ENCODE assay signal across 22 cellular contexts in genomic region chr1:214688891-214689290, GRCh38.
"Had no signal": no experiment of that assay in that cellular context is flagged by ENCODE, and none has a peak within 500 bp of the region (broad histone marks: within the 10 kb centered on the region; RNA-seq: fewer than 3 reads in every experiment).

No MANE protein-coding gene starts in this region.

- H3K27ac Mint-ChIP-seq: effector memory CD8-positive, alpha-beta T cell; memory B cell; natural killer cell; stimulated activated naive B cell treated with anti-CD40 and anti-IgM and Interleukin-4, amounts not matched to agents 10 μg/mL and 1 μg/mL and 100 μg/mL, for 72 hours; stimulated activated naive CD8-positive, alpha-beta T cell treated with anti-CD3 and anti-CD28 coated beads, Interleukin-15, Interleukin-2, amounts not matched to agents 100 ng/mL and 50 ng/mL, for 24 hours had no signal

- H3K27me3 ChIP-seq: esophagus squamous epithelium, ovary, sigmoid colon, spleen had no signal

- H3K9me3 Mint-ChIP-seq: memory B cell; stimulated activated naive B cell treated with anti-CD40 and anti-IgM and Interleukin-4, amounts not matched to agents 10 μg/mL and 1 μg/mL and 100 μg/mL, for 72 hours; stimulated activated naive CD8-positive, alpha-beta T cell treated with anti-CD3 and anti-CD28 coated beads, Interleukin-15, Interleukin-2, amounts not matched to agents 100 ng/mL and 50 ng/mL, for 24 hours had no signal

- H3K27me3 Mint-ChIP-seq: memory B cell; stimulated activated naive B cell treated with anti-CD40 and anti-IgM and Interleukin-4, amounts not matched to agents 10 μg/mL and 1 μg/mL and 100 μg/mL, for 72 hours; stimulated activated naive CD8-positive, alpha-beta T cell treated with anti-CD3 and anti-CD28 coated beads, Interleukin-15, Interleukin-2, amounts not matched to agents 100 ng/mL and 50 ng/mL, for 24 hours had no signal

- H3K27ac ChIP-seq: coronary artery, esophagus squamous epithelium, ovary, psoas muscle, sigmoid colon, skin epidermis, spleen had no signal

- ATAC-seq: effector memory CD8-positive, alpha-beta T cell; left lobe of liver; natural killer cell; psoas muscle; right cardiac atrium; stimulated activated naive B cell treated with anti-CD40 and anti-IgM and Interleukin-4, amounts not matched to agents 10 μg/mL and 1 μg/mL and 100 μg/mL, for 72 hours had no signal

- H3K36me3 Mint-ChIP-seq: memory B cell; natural killer cell; stimulated activated naive B cell treated with anti-CD40 and anti-IgM and Interleukin-4, amounts not matched to agents 10 μg/mL and 1 μg/mL and 100 μg/mL, for 72 hours had no signal

- H3K4me3 ChIP-seq: coronary artery, esophagus squamous epithelium, lung, ovary, psoas muscle, sigmoid colon, skin epidermis, spleen had no signal

- H3K4me1 Mint-ChIP-seq: memory B cell; natural killer cell; stimulated activated naive B cell treated with anti-CD40 and anti-IgM and Interleukin-4, amounts not matched to agents 10 μg/mL and 1 μg/mL and 100 μg/mL, for 72 hours had no signal

- H3K9me3 ChIP-seq: esophagus squamous epithelium, ovary, psoas muscle, sigmoid colon, spleen had no signal

- DNase-seq: dermis blood vessel endothelial cell; effector memory CD8-positive, alpha-beta T cell; erythroblast; esophagus squamous epithelium; head of caudate nucleus; natural killer cell; occipital lobe; ovary; posterior cingulate gyrus; psoas muscle; right cardiac atrium; sigmoid colon; spleen; stimulated activated CD4-positive, alpha-beta T cell treated with anti-CD3 and anti-CD28 coated beads, Interleukin-4, amount 100 ng/mL, for 4 hours; stimulated activated naive B cell treated with anti-CD40 and anti-IgM and Interleukin-4, amounts not matched to agents 10 μg/mL and 1 μg/mL and 100 μg/mL, for 72 hours; trophoblast cell had no signal

- H3K4me1 ChIP-seq: esophagus squamous epithelium, psoas muscle, sigmoid colon, spleen had no signal

- H3K4me3 Mint-ChIP-seq: effector memory CD8-positive, alpha-beta T cell; memory B cell; natural killer cell; stimulated activated naive B cell treated with anti-CD40 and anti-IgM and Interleukin-4, amounts not matched to agents 10 μg/mL and 1 μg/mL and 100 μg/mL, for 72 hours; stimulated activated naive CD8-positive, alpha-beta T cell treated with anti-CD3 and anti-CD28 coated beads, Interleukin-15, Interleukin-2, amounts not matched to agents 100 ng/mL and 50 ng/mL, for 24 hours had no signal

- H3K36me3 ChIP-seq: esophagus squamous epithelium, ovary, sigmoid colon, spleen had no signal
